8 cellular contexts compared by ENCODE assay signal in the genomic region with DNA sequence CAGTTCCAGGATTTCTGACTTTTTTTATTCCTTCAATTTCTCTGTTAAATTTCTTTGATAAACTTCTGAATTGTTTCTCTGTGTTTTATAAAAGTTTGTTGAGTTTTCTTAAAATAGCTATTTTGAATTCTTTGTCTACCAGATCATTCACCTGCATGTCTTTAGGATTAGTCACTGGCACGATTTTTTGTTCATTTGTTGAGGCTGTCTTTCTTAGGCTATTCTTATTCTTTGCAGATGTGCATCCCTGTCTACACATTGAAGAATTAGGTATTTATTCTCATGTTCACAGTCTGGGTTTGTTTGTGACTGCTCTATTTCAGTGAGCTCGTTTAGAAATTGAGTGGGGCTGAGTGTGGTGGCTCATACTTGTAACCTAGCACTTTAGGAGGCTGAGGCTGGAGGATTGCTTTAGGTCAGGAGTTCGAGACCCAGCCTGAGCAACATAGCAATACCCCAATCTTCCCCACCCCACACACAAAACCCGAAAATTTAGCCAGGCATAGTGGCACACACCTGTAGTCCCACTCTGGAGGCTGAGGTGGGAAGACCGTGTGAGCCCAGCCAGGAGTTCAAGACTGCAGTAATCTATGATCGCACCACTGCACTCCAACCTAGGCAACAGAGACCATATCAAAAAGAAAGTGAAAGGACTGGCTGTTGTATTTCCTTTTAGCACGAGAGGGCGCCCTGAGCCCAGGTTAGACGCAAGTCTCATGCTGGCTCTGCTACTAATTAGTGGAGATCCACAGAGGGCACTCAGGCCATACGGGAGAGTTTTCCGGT. TPM values are rescaled to one million over a fixed set of nuclear protein-coding genes. Genes with fewer than 3 reads are reported as not detected.
A peak's percentile ranks its signal among the peaks of the same experiment; 100 is the strongest.
DNase-seq lines count a peak whose midpoint lies in the region; ATAC-seq and TF ChIP-seq lines count a peak whose summit lies in the region.

No MANE protein-coding gene starts in this region.

- H3K27me3 Mint-ChIP-seq in natural killer cell (ENCODE audit: low read depth in 2 of 2), result peaks cover 0 to 15% of the 10 kb centered on the region in 2 donors

- peak; percentile 85 for DNase-seq in COLO668 (lab: John Stamatoyannopoulos, UW; ENCODE audit: unreplicated experiment)
- DNase-seq in NOMO-1 treated with dmso at 0.1 percent for 144 hours (lab: John Stamatoyannopoulos, UW; ENCODE audit: unreplicated experiment), result peak; percentile 71
- DNase-seq in activated CD8-positive, alpha-beta memory T cell treated with anti-CD3 and anti-CD28 coated beads, Interleukin-2, amount 50 U/mL, for 4 hours, result peak; percentile 74
- DNase-seq in natural killer cell, result peak; percentile 67
- DNase-seq in stimulated activated naive CD4-positive, alpha-beta T cell (lab: John Stamatoyannopoulos, UW), result peak; percentile 47 to 81 (median 64)

- no peaks in the 10 kb centered on the region for H3K9me3 ChIP-seq in esophagus (ENCODE audit: control insufficient read depth in 2 of 2, insufficient read depth in 1 of 2, low read depth in 1 of 2, low read length in 1 of 2)

- WGBS in esophagus, 2 donors, result 11 to 13% methylated on average over 11 of the region's 11 CpGs

- H3K27ac ChIP-seq in esophagus (ENCODE audit: low read depth in 2 of 2, low read length in 1 of 2), result no peak overlapping the region

- H3K4me3 ChIP-seq in esophagus (ENCODE audit: low read depth in 1 of 2, low read length in 2 of 2), result peak overlapping the region; percentile 42 to 44

- peak overlapping the region; percentile 67 for H3K4me3 Mint-ChIP-seq in natural killer cell

- H3K9me3 Mint-ChIP-seq in natural killer cell, result peaks cover 0 to 3% of the 10 kb centered on the region in 2 donors

- peak overlapping the region; percentile 34 to 85 for H3K27ac Mint-ChIP-seq in natural killer cell

- H3K36me3 Mint-ChIP-seq in natural killer cell, result peaks cover 12% of the 10 kb centered on the region

- peak; percentile 64 for TF ChIP-seq CTCF in natural killer cell (IDR thresholded peaks at IDR 0.05)

- H3K4me1 ChIP-seq in esophagus (ENCODE audit: control insufficient read depth in 2 of 2, insufficient read depth in 2 of 2, low read length in 1 of 2), result no peaks in the 10 kb centered on the region

- peaks cover 8 to 10% of the 10 kb centered on the region in 2 donors for H3K4me1 Mint-ChIP-seq in natural killer cell

- no peaks in the 10 kb centered on the region for H3K36me3 ChIP-seq in esophagus (ENCODE audit: control insufficient read depth in 2 of 2, insufficient read depth in 2 of 2, low read length in 1 of 2)

- peak; percentile 96 for ATAC-seq in GM19438 (IDR thresholded peaks at IDR 0.05; ENCODE audit: low read depth, unreplicated experiment)
- ATAC-seq in HG03575 (IDR thresholded peaks at IDR 0.05; ENCODE audit: extremely low read depth, insufficient number of reproducible peaks, low FRiP score, unreplicated experiment), result peak; percentile 99
- ATAC-seq in natural killer cell, result peak; percentile 91 to 99 (median 99)

- H3K27me3 ChIP-seq in esophagus (ENCODE audit: control insufficient read depth in 1 of 2, insufficient read depth in 2 of 2, low read length in 2 of 2), result no peaks in the 10 kb centered on the region

- intact Hi-C loops in natural killer cell (cut with micrococcal nuclease), result loop anchor here (1.0 to 2.0 kb wide), 3 partner anchors 68 to 169 kb away; no protein-coding TSS in a partner anchor

RNA-seq across cellular contexts. Expression of gene F8, which starts 42.0 kb away (rescaled TPM):
- polyA plus RNA-seq in esophagus, result 1 to 10 TPM; 2.2 TPM
- 1 to 10 TPM; 1.4 to 4.6 (median 2.8) TPM for total RNA-seq in natural killer cell

RNA-seq across cellular contexts. Expression of gene FUNDC2, which starts 46.1 kb away (rescaled TPM):
- 10 to 100 TPM; 31.8 to 58.4 TPM for polyA plus RNA-seq in esophagus
- 10 to 100 TPM; 49.7 to 52.9 (median 52.1) TPM for total RNA-seq in natural killer cell
